Comparison of ENCODE assay signal across 4 cellular contexts in the genomic region with DNA sequence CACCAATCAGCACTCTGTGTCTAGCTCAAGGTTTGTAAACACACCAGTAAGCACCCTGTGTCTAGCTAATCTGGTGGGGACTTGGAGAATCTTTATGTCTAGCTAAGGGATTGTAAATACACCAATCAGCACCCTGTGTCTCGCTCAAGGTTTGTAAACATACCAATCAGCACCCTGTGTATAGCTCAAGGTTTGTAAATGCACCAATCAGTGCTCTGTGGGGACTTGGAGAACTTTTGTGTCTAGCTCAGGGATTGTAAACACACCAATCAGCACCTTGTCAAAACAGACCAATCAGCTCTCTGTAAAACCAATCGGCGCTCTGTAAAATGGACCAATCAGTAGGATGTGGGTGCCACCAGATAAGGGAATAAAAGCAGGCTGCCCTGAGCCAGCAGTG. TPM values are rescaled to one million over a fixed set of nuclear protein-coding genes. Genes with fewer than 3 reads are reported as not detected.
"Had no signal": no experiment of that assay in that cellular context is flagged by ENCODE, and none has a peak within 500 bp of the region (broad histone marks: within the 10 kb centered on the region; RNA-seq: fewer than 3 reads in every experiment).

No MANE protein-coding gene starts in this region.

RNA-seq across cellular contexts. Expression of a gene that starts 7.2 kb away (rescaled TPM):
- total RNA-seq: HT-29, HT1080, IMR-90 had no signal
- polyA plus RNA-seq: IgD-negative memory B cell had no signal

RNA-seq across cellular contexts. Expression of a gene that starts 33.9 kb away (rescaled TPM):
- total RNA-seq: HT-29, HT1080, IMR-90 had no signal
- polyA plus RNA-seq: IgD-negative memory B cell, IMR-90 had no signal
